9 cellular contexts compared by ENCODE assay signal in genomic region chr19:16383584-16384161, GRCh38. TPM values are rescaled to one million over a fixed set of nuclear protein-coding genes. Genes with fewer than 3 reads are reported as not detected.
A peak's percentile ranks its signal among the peaks of the same experiment; 100 is the strongest.
DNase-seq lines count a peak whose midpoint lies in the region; ATAC-seq and TF ChIP-seq lines count a peak whose summit lies in the region.
"Had no signal": no experiment of that assay in that cellular context is flagged by ENCODE, and none has a peak within 500 bp of the region (broad histone marks: within the 10 kb centered on the region; RNA-seq: fewer than 3 reads in every experiment).

No MANE protein-coding gene starts in this region.

- H3K4me1 ChIP-seq in ascending aorta (peaks cover 21 to 27% of the 10 kb centered on the region in 2 donors), mucosa of descending colon (ENCODE audit: low read depth) (peaks cover 7% of the 10 kb centered on the region), transverse colon (peaks cover 7 to 25% (median 16%) of the 10 kb centered on the region in 4 donors)

- TF ChIP-seq EP300 in transverse colon (IDR thresholded peaks at IDR 0.05; ENCODE audit: low read depth) = no peak

- TF ChIP-seq CTCF in ascending aorta (IDR thresholded peaks at IDR 0.05) (no peak), mucosa of descending colon (IDR thresholded peaks at IDR 0.05) (no peak), transverse colon (IDR thresholded peaks at IDR 0.05) (peak in 2 of 5 experiments; percentile 26 to 29)

- peaks cover 6 to 20% of the 10 kb centered on the region in 2 donors for H3K36me3 Mint-ChIP-seq in activated T-cell treated with anti-CD3 and anti-CD28 coated beads, Interleukin-2, amount 50 U/mL, for 72 hours (ENCODE audit: insufficient read depth in 2 of 2)
- peaks cover 63% of the 10 kb centered on the region for H3K36me3 Mint-ChIP-seq in activated T-cell treated with anti-CD3 and anti-CD28 coated beads, Interleukin-2, amount 50 U/mL, for 24 hours (ENCODE audit: low read depth)

- intact Hi-C loops in ascending aorta (cut with DNase I) (loop anchor here (1.0 to 5.0 kb wide), 5 partner anchors 45 to 273 kb away; partner anchors contain the start of genes AP1M1 and RAB8A), mucosa of descending colon (cut with DNase I, micrococcal nuclease) (loop anchor here (2.0 to 5.0 kb wide), 2 partner anchors 136 to 137 kb away; no protein-coding TSS in a partner anchor), transverse colon (cut with DNase I; ENCODE audit: low total_unique reads) (loop anchor here (2.0 kb wide), 1 partner anchor 135 kb away; no protein-coding TSS in a partner anchor)

- peaks cover 22% of the 10 kb centered on the region for H3K4me1 Mint-ChIP-seq in activated T-cell treated with anti-CD3 and anti-CD28 coated beads, Interleukin-2, amount 50 U/mL, for 72 hours (ENCODE audit: low read depth)
- peaks cover 47% of the 10 kb centered on the region for H3K4me1 Mint-ChIP-seq in activated T-cell treated with anti-CD3 and anti-CD28 coated beads, Interleukin-2, amount 50 U/mL, for 24 hours (ENCODE audit: low read depth)

- H3K27me3 ChIP-seq in ascending aorta = no peaks in the 10 kb centered on the region
- H3K27me3 ChIP-seq in transverse colon = no peaks in the 10 kb centered on the region

- ATAC-seq in activated T-cell treated with anti-CD3 and anti-CD28 coated beads, Interleukin-2, amount 50 U/mL, for 72 hours (replicated peaks in 1 of 2) = peak; percentile 14 to 24
- ATAC-seq in mucosa of descending colon (peak; percentile 9), HG02852 (IDR thresholded peaks at IDR 0.05; ENCODE audit: unreplicated experiment) (no peak)

- H3K27ac Mint-ChIP-seq in activated T-cell treated with anti-CD3 and anti-CD28 coated beads, Interleukin-2, amount 50 U/mL, for 72 hours = no peak overlapping the region
- H3K27ac Mint-ChIP-seq in activated T-cell treated with anti-CD3 and anti-CD28 coated beads, Interleukin-2, amount 50 U/mL, for 24 hours = no peak overlapping the region
- H3K27ac Mint-ChIP-seq: activated naive CD8-positive, alpha-beta T cell treated with anti-CD3 and anti-CD28 coated beads, Interleukin-2, amount 50 U/mL, for 24 hours had no signal

- in situ Hi-C loops in transverse colon (cut with MboI; ENCODE audit: low pct_ligation_motif_present in 1 of 4, low pct_unique_long_range_greater_than_20kb in 1 of 4, low sequenced_read_pairs in 3 of 4) = loop anchor here in 3 of 4 donors (5.0 to 10.0 kb wide), 2 partner anchors 136 to 139 kb away; no protein-coding TSS in a partner anchor

- no peaks in the 10 kb centered on the region for H3K27me3 Mint-ChIP-seq in activated T-cell treated with anti-CD3 and anti-CD28 coated beads, Interleukin-2, amount 50 U/mL, for 72 hours (ENCODE audit: low read depth)
- H3K27me3 Mint-ChIP-seq in activated T-cell treated with anti-CD3 and anti-CD28 coated beads, Interleukin-2, amount 50 U/mL, for 24 hours = no peaks in the 10 kb centered on the region
- H3K27me3 Mint-ChIP-seq: activated naive CD8-positive, alpha-beta T cell treated with anti-CD3 and anti-CD28 coated beads, Interleukin-2, amount 50 U/mL, for 24 hours had no signal

- H3K9me3 ChIP-seq in ascending aorta (no peaks in the 10 kb centered on the region), mucosa of descending colon (no peaks in the 10 kb centered on the region), transverse colon (no peaks in the 10 kb centered on the region)

- H3K4me3 Mint-ChIP-seq in activated T-cell treated with anti-CD3 and anti-CD28 coated beads, Interleukin-2, amount 50 U/mL, for 72 hours = no peak overlapping the region
- H3K4me3 Mint-ChIP-seq in activated T-cell treated with anti-CD3 and anti-CD28 coated beads, Interleukin-2, amount 50 U/mL, for 24 hours = no peak overlapping the region
- H3K4me3 Mint-ChIP-seq: activated naive CD8-positive, alpha-beta T cell treated with anti-CD3 and anti-CD28 coated beads, Interleukin-2, amount 50 U/mL, for 24 hours had no signal

- H3K36me3 ChIP-seq in ascending aorta (peaks cover 20 to 24% of the 10 kb centered on the region in 2 donors), mucosa of descending colon (ENCODE audit: low read depth) (peaks cover 12% of the 10 kb centered on the region), transverse colon (peaks cover 0 to 18% (median under 1%) of the 10 kb centered on the region in 4 donors)

- WGBS in transverse colon (ENCODE audit: low coverage in 1 of 2), 2 donors = 86% methylated on average over 20 of the region's 21 CpGs; no CpG with 5 or more reads in 1 of the 2 donors

- H3K4me3 ChIP-seq in ascending aorta (no peak overlapping the region), mucosa of descending colon (no peak overlapping the region), transverse colon (no peak overlapping the region)

- peak overlapping the region; percentile 97 for H3K27ac ChIP-seq in ascending aorta
- H3K27ac ChIP-seq in transverse colon = peak overlapping the region; percentile 71 to 86 (median 80)

- no peak for TF ChIP-seq POLR2A in transverse colon (IDR thresholded peaks at IDR 0.05)

- no peaks in the 10 kb centered on the region for H3K9me3 Mint-ChIP-seq in activated T-cell treated with anti-CD3 and anti-CD28 coated beads, Interleukin-2, amount 50 U/mL, for 72 hours
- no peaks in the 10 kb centered on the region for H3K9me3 Mint-ChIP-seq in activated T-cell treated with anti-CD3 and anti-CD28 coated beads, Interleukin-2, amount 50 U/mL, for 24 hours
- H3K9me3 Mint-ChIP-seq: activated naive CD8-positive, alpha-beta T cell treated with anti-CD3 and anti-CD28 coated beads, Interleukin-2, amount 50 U/mL, for 24 hours had no signal

- no peak for DNase-seq in activated T-cell treated with anti-CD3 and anti-CD28 coated beads, Interleukin-2, amount 50 U/mL, for 72 hours
- no peak for DNase-seq in activated T-cell treated with anti-CD3 and anti-CD28 coated beads, Interleukin-2, amount 50 U/mL, for 24 hours
- DNase-seq in ascending aorta (ENCODE audit: low spot score in 2 of 2) (no peak), mucosa of descending colon (peak in 1 of 3 donors; percentile 27), transverse colon (no peak), GM19238 (ENCODE audit: insufficient read length, low spot score) (no peak)
- DNase-seq in activated effector memory CD4-positive, alpha-beta T cell treated with anti-CD3 and anti-CD28 coated beads, Interleukin-2, amount 50 U/mL, for 16 hours = no peak

RNA-seq across cellular contexts. Expression of gene KLF2, which starts 59.0 kb away (rescaled TPM):
- total RNA-seq in activated T-cell treated with anti-CD3 and anti-CD28 coated beads, Interleukin-2, amount 50 U/mL, for 72 hours = under 1 TPM; 0.36 to 0.76 TPM
- total RNA-seq in ascending aorta (281 TPM), mucosa of descending colon (10 to 100 TPM in 2 of 3 donors, 1 to 10 TPM in 1; 8.1 to 29.5 (median 23.4) TPM), transverse colon (10 to 100 TPM; 19.9 to 74.4 (median 48.9) TPM)

Comparison
In these comparisons a context has a peak if more than half of its experiments do, and no peak if none do; other contexts are left out.
1. RNA of gene KLF2, which starts 59.0 kb away (total RNA-seq): 281 TPM in ascending aorta (single experiment), 19.9 to 74.4 TPM in transverse colon and 8.1 to 29.5 TPM in mucosa of descending colon; 0.36 to 0.76 TPM in activated T-cell treated with anti-CD3 and anti-CD28 coated beads, Interleukin-2, amount 50 U/mL, for 72 hours; every median in the first group is over 4 times any median in the second.